16 cellular contexts compared by ENCODE assay signal in the genomic region with DNA sequence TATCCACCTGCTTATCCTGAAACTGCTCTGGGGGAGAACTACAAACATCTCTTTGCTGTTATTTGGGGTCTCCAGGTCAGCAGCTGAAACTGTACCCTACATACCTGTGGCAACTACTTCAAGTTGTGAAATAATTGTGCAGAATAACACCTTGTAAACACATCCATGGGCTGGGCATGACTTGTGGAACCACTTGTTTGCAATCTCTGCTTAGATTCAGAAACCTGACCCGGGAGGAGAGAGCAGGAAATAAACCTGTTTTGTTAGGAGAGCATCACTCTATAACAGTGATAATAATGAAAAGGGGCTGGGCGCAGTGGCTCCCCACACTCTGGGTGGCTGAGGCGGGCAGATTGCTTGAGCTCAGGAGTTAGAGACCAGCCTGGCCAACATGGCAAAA.
"Had no signal": no experiment of that assay in that cellular context is flagged by ENCODE, and none has a peak within 500 bp of the region (broad histone marks: within the 10 kb centered on the region; RNA-seq: fewer than 3 reads in every experiment).

No MANE protein-coding gene starts in this region.

- H3K4me3 Mint-ChIP-seq: activated T-helper 17 cell treated with anti-CD3 and anti-CD28 coated beads, Interleukin-2, amount 50 U/mL, for 72 hours; mesothelial cell of epicardium; nephron progenitor cell had no signal

- H3K4me1 ChIP-seq: lower lobe of right lung, uterus had no signal

- H3K36me3 ChIP-seq: lower lobe of right lung, ovary, tibial artery, uterus had no signal

- H3K4me3 ChIP-seq: lower lobe of right lung, ovary, tibial artery, uterus had no signal

- H3K27ac Mint-ChIP-seq: activated T-helper 17 cell treated with anti-CD3 and anti-CD28 coated beads, Interleukin-2, amount 50 U/mL, for 72 hours; mesothelial cell of epicardium; nephron progenitor cell had no signal

- H3K27me3 ChIP-seq: ovary, tibial artery, uterus had no signal

- ATAC-seq: activated T-helper 17 cell treated with anti-CD3 and anti-CD28 coated beads, Interleukin-2, amount 50 U/mL, for 72 hours; esophagus mucosa; left colon; lower lobe of right lung had no signal

- H3K27ac ChIP-seq: lower lobe of right lung, ovary, tibial artery, uterus had no signal

- H3K4me1 Mint-ChIP-seq: activated T-helper 17 cell treated with anti-CD3 and anti-CD28 coated beads, Interleukin-2, amount 50 U/mL, for 72 hours; mesothelial cell of epicardium had no signal

- DNase-seq: activated CD4-positive, alpha-beta T cell treated with anti-CD3 and anti-CD28 coated beads for 1 hour; activated CD4-positive, alpha-beta T cell treated with anti-CD3 and anti-CD28 coated beads, Interleukin-2, amount 50 U/mL, for 48 hours; activated naive CD4-positive, alpha-beta T cell treated with Interleukin-2 at 50 U/mL for 16 hours; left colon; lower lobe of right lung; nephron progenitor cell; ovary; stimulated activated CD4-positive, alpha-beta T cell treated with anti-CD3 and anti-CD28 coated beads, Interleukin-2, amount 100 ng/mL, for 48 hours; stimulated activated naive CD4-positive, alpha-beta T cell; tibial artery; uterus had no signal

- H3K9me3 ChIP-seq: lower lobe of right lung, uterus had no signal

- FAIRE-seq: colon, islet of Langerhans had no signal
